Comparison of ENCODE assay signal across 9 cellular contexts in the genomic region with DNA sequence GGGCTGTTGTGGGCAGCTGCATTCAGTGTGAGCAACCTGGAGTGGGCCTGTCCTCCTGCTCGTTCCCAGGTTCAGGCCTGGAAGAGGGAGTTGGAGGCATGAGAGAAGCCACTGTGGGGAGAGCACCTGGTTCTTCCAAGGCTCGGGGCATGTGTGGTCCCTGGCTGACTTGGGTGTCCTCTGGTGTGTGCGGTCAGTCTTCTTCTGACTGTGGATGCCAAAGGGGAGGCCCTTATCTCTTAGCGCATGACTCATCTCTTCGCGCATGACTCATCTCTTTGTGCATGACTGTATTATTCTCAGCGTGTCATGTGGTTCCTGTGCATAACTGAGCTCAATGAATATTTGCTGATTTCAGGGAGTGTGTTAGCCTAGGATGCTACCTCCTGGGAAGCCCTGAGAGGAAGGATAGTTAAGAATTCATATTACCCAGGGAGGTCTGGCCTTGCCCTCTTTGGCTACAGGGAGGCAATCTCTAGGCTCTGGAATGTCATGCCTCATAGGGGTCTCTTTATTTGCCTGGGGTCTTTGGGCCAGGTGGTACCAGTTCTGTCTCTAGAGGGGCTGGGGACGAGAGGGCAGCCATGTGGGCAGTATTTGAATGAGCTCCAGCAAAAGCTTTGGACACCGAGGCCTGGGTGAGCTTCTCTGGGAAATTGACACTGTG.
DNase-seq lines count a peak whose midpoint lies in the region; ATAC-seq and TF ChIP-seq lines count a peak whose summit lies in the region.
"Had no signal": no experiment of that assay in that cellular context is flagged by ENCODE, and none has a peak within 500 bp of the region (broad histone marks: within the 10 kb centered on the region; RNA-seq: fewer than 3 reads in every experiment).

No MANE protein-coding gene starts in this region.

- no peaks in the 10 kb centered on the region for H3K9me3 ChIP-seq in thoracic aorta
- H3K9me3 ChIP-seq: Peyer's patch had no signal

- H3K27ac ChIP-seq in thoracic aorta, result no peak overlapping the region
- H3K27ac ChIP-seq: Peyer's patch had no signal

- H3K4me3 ChIP-seq in thoracic aorta, result no peak overlapping the region
- H3K4me3 ChIP-seq: Peyer's patch had no signal

- peak; percentile 53 for ATAC-seq in GM19463 (IDR thresholded peaks at IDR 0.05; ENCODE audit: unreplicated experiment)
- ATAC-seq in left colon, result peak; percentile 46
- peak; percentile 70 for ATAC-seq in thoracic aorta (ENCODE audit: insufficient number of reproducible peaks, low FRiP score, low read depth)
- ATAC-seq in HG03460 (IDR thresholded peaks at IDR 0.05; ENCODE audit: unreplicated experiment), result no peak

- no peaks in the 10 kb centered on the region for H3K4me1 ChIP-seq in thoracic aorta (ENCODE audit: control insufficient read depth in 1 of 2, low read depth in 2 of 2)
- H3K4me1 ChIP-seq: Peyer's patch had no signal

- H3K36me3 ChIP-seq in thoracic aorta, result no peaks in the 10 kb centered on the region
- H3K36me3 ChIP-seq: Peyer's patch had no signal

- no peak for TF ChIP-seq CTCF in thoracic aorta (IDR thresholded peaks at IDR 0.05)

- DNase-seq in Caki2 (ENCODE audit: low read depth) (peak; percentile 91), M059J (ENCODE audit: low read depth) (peak; percentile 98), left colon (no peak), thoracic aorta (ENCODE audit: low spot score) (no peak)
- peak; percentile 64 to 66 for DNase-seq in activated T-cell treated with anti-CD3 and anti-CD28 coated beads, Interleukin-2, amount 50 U/mL, for 48 hours
- no peak for DNase-seq in effector CD4-positive, alpha-beta T cell

- H3K27me3 ChIP-seq in thoracic aorta (replicated peaks; ENCODE audit: insufficient read depth), result no peaks in the 10 kb centered on the region
- H3K27me3 ChIP-seq: Peyer's patch had no signal

- intact Hi-C loops in left colon (cut with DNase I, micrococcal nuclease), result no loop called here

- in situ Hi-C loops in Caki2 (cut with HindIII; ENCODE audit: low pct_unique_long_range_greater_than_20kb, low sequenced_read_pairs), result no loop called here

Comparison
In these comparisons a context has a peak if more than half of its experiments do, and no peak if none do; other contexts are left out.
1. DNase-seq: peak in Caki2 (single experiment), M059J (single experiment) and activated T-cell treated with anti-CD3 and anti-CD28 coated beads, Interleukin-2, amount 50 U/mL, for 48 hours (2 of 2); none in left colon (0 of 2), thoracic aorta (single experiment) and effector CD4-positive, alpha-beta T cell (single experiment).